Comparison of ENCODE assay signal across 21 cellular contexts in the genomic region with DNA sequence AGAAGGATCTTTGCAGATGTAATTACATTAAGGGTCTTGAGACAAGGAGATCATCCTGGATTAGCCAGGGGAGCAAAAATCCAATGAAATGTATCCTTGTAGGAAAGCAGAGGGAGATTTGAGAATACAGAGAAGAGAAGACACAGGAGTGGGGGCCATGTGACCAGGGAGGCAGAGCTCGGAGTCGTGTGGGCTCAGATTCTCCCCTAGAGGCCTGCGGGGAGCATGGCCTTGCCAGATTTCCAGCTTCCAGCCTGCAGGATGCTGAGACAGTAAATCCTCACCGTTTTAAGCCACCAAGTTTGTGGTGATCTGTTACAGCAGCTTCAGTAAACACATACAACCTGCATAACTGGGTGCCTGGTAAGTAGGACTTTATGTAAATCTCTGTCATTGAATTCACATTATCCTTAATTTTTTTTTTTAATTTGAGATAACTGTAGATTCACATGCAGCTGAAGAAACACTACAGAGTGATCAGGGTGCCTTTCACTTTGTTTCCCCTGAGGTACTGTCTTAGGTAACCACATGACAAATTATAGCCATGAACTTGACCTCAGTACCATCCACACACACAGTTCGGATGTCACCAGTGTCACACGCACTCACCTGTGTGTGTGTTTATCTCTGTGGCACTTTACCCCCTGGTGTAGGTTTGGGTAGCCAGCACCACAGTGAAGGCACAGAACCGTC.
"Had no signal": no experiment of that assay in that cellular context is flagged by ENCODE, and none has a peak within 500 bp of the region (broad histone marks: within the 10 kb centered on the region; RNA-seq: fewer than 3 reads in every experiment).

No MANE protein-coding gene starts in this region.

- H3K27ac ChIP-seq: breast epithelium, esophagus muscularis mucosa, foreskin keratinocyte, left ventricle myocardium inferior, ovary, tibial nerve had no signal

- FAIRE-seq: islet of Langerhans had no signal

- H3K36me3 ChIP-seq: breast epithelium, esophagus muscularis mucosa, left ventricle myocardium inferior, ovary, tibial nerve had no signal

- H3K4me3 ChIP-seq: breast epithelium, esophagus muscularis mucosa, left ventricle myocardium inferior, lung, ovary, tibial nerve had no signal

- DNase-seq: activated B cell treated with CpG ODN at 0.5 μM for 24 hours; activated CD4-positive, alpha-beta T cell treated with anti-CD3 and anti-CD28 coated beads, Interleukin-2, amount 50 U/mL, for 1 hour; activated CD8-positive, alpha-beta memory T cell treated with anti-CD3 and anti-CD28 coated beads, Interleukin-2, amount 10 ng/mL, durations not matched to agents 7 days and 5 days; activated CD8-positive, alpha-beta T cell treated with anti-CD3 and anti-CD28 coated beads for 36 hours; activated naive CD8-positive, alpha-beta T cell treated with anti-CD3 and anti-CD28 coated beads, Interleukin-2, amount 50 U/mL, for 24 hours; activated T-cell treated with anti-CD3 and anti-CD28 coated beads, Interleukin-2, amount 50 U/mL, for 48 hours; central memory CD4-positive, alpha-beta T cell; effector CD4-positive, alpha-beta T cell; foreskin keratinocyte; left ventricle myocardium inferior; nephron progenitor cell; retina; stimulated activated naive CD4-positive, alpha-beta T cell treated with Interleukin-2 at 50 U/mL for 16 hours; T-helper 2 cell had no signal

- H3K4me1 ChIP-seq: breast epithelium, foreskin keratinocyte had no signal

- ATAC-seq: activated CD8-positive, alpha-beta memory T cell treated with anti-CD3 and anti-CD28 coated beads, Interleukin-2, amount 10 ng/mL, durations not matched to agents 7 days and 5 days; activated CD8-positive, alpha-beta T cell treated with anti-CD3 and anti-CD28 coated beads for 36 hours; activated naive CD8-positive, alpha-beta T cell treated with anti-CD3 and anti-CD28 coated beads, Interleukin-2, amount 50 U/mL, for 24 hours; foreskin keratinocyte; sciatic nerve had no signal

- H3K27me3 ChIP-seq: esophagus muscularis mucosa, foreskin keratinocyte, ovary, tibial nerve had no signal
